2 cellular contexts compared by ENCODE assay signal in the genomic region with DNA sequence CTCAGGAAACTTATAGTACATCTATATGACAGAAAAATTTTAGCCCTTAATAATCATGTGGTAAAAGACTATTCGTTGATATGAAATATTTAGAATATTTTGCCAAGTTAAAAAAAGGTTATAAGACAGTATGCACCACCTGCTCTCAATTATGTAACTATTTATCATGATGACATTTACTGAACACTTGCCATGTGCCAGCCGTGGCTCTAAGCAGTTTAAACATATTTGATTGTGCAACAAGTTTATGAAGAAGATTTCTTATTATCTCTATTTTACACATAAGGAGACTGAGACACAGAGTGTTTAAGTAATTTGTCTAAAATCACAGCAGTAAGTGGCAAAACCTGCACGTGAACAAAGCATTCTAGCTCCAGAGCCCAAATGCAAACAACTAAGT.
A peak's percentile ranks its signal among the peaks of the same experiment; 100 is the strongest.
TF ChIP-seq lines count a peak whose summit lies in the region.

No MANE protein-coding gene starts in this region.

TF ChIP-seq in SK-N-SH treated with all-trans-retinoic acid at 6 μM for 48 hours, 23 proteins besides CTCF, POLR2A, EP300 and RAD21 (continued from another document):
- TF ChIP-seq, protein P1, sequence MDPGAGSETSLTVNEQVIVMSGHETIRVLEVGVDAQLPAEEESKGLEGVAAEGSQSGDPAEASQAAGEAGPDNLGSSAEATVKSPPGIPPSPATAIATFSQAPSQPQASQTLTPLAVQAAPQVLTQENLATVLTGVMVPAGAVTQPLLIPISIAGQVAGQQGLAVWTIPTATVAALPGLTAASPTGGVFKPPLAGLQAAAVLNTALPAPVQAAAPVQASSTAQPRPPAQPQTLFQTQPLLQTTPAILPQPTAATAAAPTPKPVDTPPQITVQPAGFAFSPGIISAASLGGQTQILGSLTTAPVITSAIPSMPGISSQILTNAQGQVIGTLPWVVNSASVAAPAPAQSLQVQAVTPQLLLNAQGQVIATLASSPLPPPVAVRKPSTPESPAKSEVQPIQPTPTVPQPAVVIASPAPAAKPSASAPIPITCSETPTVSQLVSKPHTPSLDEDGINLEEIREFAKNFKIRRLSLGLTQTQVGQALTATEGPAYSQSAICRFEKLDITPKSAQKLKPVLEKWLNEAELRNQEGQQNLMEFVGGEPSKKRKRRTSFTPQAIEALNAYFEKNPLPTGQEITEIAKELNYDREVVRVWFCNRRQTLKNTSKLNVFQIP (CRISPR knock-in tag; IDR thresholded peaks at IDR 0.05; ENCODE audit: borderline replicate concordance, low read depth), result no peak
- TF ChIP-seq RARB (CRISPR knock-in tag; IDR thresholded peaks at IDR 0.05) (no peak), OSR1 (CRISPR knock-in tag; IDR thresholded peaks at IDR 0.05) (no peak), SNAI2 (CRISPR knock-in tag; IDR thresholded peaks at IDR 0.05) (no peak), ISL1 (CRISPR knock-in tag; IDR thresholded peaks at IDR 0.05) (no peak), BACH2 (CRISPR knock-in tag; IDR thresholded peaks at IDR 0.05; ENCODE audit: borderline replicate concordance) (no peak)
- TF ChIP-seq, protein P2, sequence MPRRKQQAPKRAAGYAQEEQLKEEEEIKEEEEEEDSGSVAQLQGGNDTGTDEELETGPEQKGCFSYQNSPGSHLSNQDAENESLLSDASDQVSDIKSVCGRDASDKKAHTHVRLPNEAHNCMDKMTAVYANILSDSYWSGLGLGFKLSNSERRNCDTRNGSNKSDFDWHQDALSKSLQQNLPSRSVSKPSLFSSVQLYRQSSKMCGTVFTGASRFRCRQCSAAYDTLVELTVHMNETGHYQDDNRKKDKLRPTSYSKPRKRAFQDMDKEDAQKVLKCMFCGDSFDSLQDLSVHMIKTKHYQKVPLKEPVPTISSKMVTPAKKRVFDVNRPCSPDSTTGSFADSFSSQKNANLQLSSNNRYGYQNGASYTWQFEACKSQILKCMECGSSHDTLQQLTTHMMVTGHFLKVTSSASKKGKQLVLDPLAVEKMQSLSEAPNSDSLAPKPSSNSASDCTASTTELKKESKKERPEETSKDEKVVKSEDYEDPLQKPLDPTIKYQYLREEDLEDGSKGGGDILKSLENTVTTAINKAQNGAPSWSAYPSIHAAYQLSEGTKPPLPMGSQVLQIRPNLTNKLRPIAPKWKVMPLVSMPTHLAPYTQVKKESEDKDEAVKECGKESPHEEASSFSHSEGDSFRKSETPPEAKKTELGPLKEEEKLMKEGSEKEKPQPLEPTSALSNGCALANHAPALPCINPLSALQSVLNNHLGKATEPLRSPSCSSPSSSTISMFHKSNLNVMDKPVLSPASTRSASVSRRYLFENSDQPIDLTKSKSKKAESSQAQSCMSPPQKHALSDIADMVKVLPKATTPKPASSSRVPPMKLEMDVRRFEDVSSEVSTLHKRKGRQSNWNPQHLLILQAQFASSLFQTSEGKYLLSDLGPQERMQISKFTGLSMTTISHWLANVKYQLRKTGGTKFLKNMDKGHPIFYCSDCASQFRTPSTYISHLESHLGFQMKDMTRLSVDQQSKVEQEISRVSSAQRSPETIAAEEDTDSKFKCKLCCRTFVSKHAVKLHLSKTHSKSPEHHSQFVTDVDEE (CRISPR knock-in tag; IDR thresholded peaks at IDR 0.05), result no peak

TF ChIP-seq in HepG2, 621 proteins besides CTCF, POLR2A, EP300 and RAD21 (continued from another document):
- TF ChIP-seq LBX2 (CRISPR knock-in tag; IDR thresholded peaks at IDR 0.05; ENCODE audit: borderline replicate concordance) (no peak), CEBPB (IDR thresholded peaks at IDR 0.05; ENCODE audit: borderline replicate concordance, low read depth, low read length) (peak; percentile 51; the same call in 1 of the 2 replicates), ZNF644 (CRISPR knock-in tag; IDR thresholded peaks at IDR 0.05; ENCODE audit: low read depth) (no peak)
